30 cellular contexts compared by ENCODE assay signal in the genomic region with DNA sequence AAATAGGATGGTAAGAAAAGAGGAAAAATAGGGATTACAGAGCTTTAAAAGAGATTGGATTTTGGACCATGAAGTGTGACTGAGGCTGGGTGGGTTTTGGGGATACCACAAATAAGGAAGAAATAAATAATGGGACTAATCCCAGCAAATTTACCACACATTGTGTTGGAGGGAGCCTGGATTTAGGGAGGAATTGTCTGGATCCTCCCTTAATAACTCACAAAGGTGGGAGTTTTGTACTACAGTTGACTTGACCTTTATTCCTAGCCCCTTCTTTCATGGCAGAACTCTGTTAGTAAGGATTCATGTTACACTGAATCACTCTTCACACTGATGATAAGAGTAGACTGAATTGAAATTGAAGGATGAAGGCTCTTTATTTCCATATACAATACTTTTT.
"Had no signal": no experiment of that assay in that cellular context is flagged by ENCODE, and none has a peak within 500 bp of the region (broad histone marks: within the 10 kb centered on the region; RNA-seq: fewer than 3 reads in every experiment).

No MANE protein-coding gene starts in this region.

- H3K4me1 Mint-ChIP-seq: activated CD4-positive, alpha-beta T cell treated with anti-CD3 and anti-CD28 coated beads for 36 hours; activated CD4-positive, alpha-beta T cell treated with anti-CD3 and anti-CD28 coated beads, Interleukin-2, amount 10 ng/mL, durations not matched to agents 24 days and 14 days; activated naive CD4-positive, alpha-beta T cell treated with anti-CD3 and anti-CD28 coated beads, Interleukin-2, amount 50 U/mL, for 24 hours; activated naive CD8-positive, alpha-beta T cell treated with anti-CD3 and anti-CD28 coated beads for 36 hours; activated naive CD8-positive, alpha-beta T cell treated with anti-CD3 and anti-CD28 coated beads, Interleukin-2, amount 50 U/mL, for 24 hours; brain had no signal

- H3K4me3 ChIP-seq: adrenal gland, ascending aorta, breast epithelium, cardiac muscle cell, colonic mucosa, esophagus squamous epithelium, gastroesophageal sphincter, heart right ventricle had no signal

- H3K36me3 Mint-ChIP-seq: activated CD4-positive, alpha-beta memory T cell treated with anti-CD3 and anti-CD28 coated beads for 36 hours; activated naive CD4-positive, alpha-beta T cell treated with anti-CD3 and anti-CD28 coated beads, Interleukin-2, amount 50 U/mL, for 24 hours; activated naive CD8-positive, alpha-beta T cell treated with anti-CD3 and anti-CD28 coated beads for 36 hours; brain had no signal

- DNase-seq: activated CD4-positive, alpha-beta memory T cell treated with anti-CD3 and anti-CD28 coated beads for 36 hours; activated CD4-positive, alpha-beta T cell treated with anti-CD3 and anti-CD28 coated beads for 36 hours; activated CD4-positive, alpha-beta T cell treated with anti-CD3 and anti-CD28 coated beads, Interleukin-2, amount 10 ng/mL, durations not matched to agents 24 days and 14 days; activated CD4-positive, CD25-positive, alpha-beta regulatory T cell; activated CD4-positive, CD25-positive, alpha-beta regulatory T cell treated with anti-CD3 and anti-CD28 coated beads, Interleukin-2, amount 50 U/mL, for 72 hours; activated CD8-positive, alpha-beta memory T cell treated with anti-CD3 and anti-CD28 coated beads, Interleukin-2, amount 50 U/mL, for 48 hours; activated effector memory CD4-positive, alpha-beta T cell treated with Interleukin-2 at 50 U/mL for 16 hours; activated gamma-delta T cell treated with Interleukin-2 at 50 U/mL for 16 hours; activated naive CD4-positive, alpha-beta T cell treated with anti-CD3 and anti-CD28 coated beads for 36 hours; activated naive CD8-positive, alpha-beta T cell treated with anti-CD3 and anti-CD28 coated beads for 36 hours; activated naive CD8-positive, alpha-beta T cell treated with anti-CD3 and anti-CD28 coated beads, Interleukin-2, amount 50 U/mL, for 24 hours; activated T-cell treated with anti-CD3 and anti-CD28 coated beads for 4 hours; activated T-cell treated with anti-CD3 and anti-CD28 coated beads, Interleukin-2, amount 50 U/mL, for 24 hours; activated T-cell treated with anti-CD3 and anti-CD28 coated beads, Interleukin-2, amount 50 U/mL, for 72 hours; adrenal gland; central memory CD4-positive, alpha-beta T cell; cerebellar nuclear complex; colonic mucosa; effector CD8-positive, alpha-beta T cell; esophagus squamous epithelium; foreskin melanocyte; heart right ventricle; T-helper 2 cell had no signal

- H3K4me1 ChIP-seq: adrenal gland, ascending aorta, breast epithelium, colonic mucosa, esophagus squamous epithelium, gastroesophageal sphincter, heart right ventricle had no signal

- H3K9me3 ChIP-seq: adrenal gland, ascending aorta, breast epithelium, colonic mucosa, esophagus squamous epithelium, gastroesophageal sphincter had no signal

- H3K36me3 ChIP-seq: adrenal gland, ascending aorta, breast epithelium, cardiac muscle cell, colonic mucosa, esophagus squamous epithelium, gastroesophageal sphincter, heart right ventricle had no signal

- H3K27me3 Mint-ChIP-seq: activated CD4-positive, alpha-beta memory T cell treated with anti-CD3 and anti-CD28 coated beads for 36 hours; activated CD4-positive, alpha-beta T cell treated with anti-CD3 and anti-CD28 coated beads for 36 hours; activated CD4-positive, alpha-beta T cell treated with anti-CD3 and anti-CD28 coated beads, Interleukin-2, amount 10 ng/mL, durations not matched to agents 24 days and 14 days; activated naive CD4-positive, alpha-beta T cell treated with anti-CD3 and anti-CD28 coated beads, Interleukin-2, amount 50 U/mL, for 24 hours; activated naive CD8-positive, alpha-beta T cell treated with anti-CD3 and anti-CD28 coated beads for 36 hours; activated naive CD8-positive, alpha-beta T cell treated with anti-CD3 and anti-CD28 coated beads, Interleukin-2, amount 50 U/mL, for 24 hours; activated T-cell treated with anti-CD3 and anti-CD28 coated beads, Interleukin-2, amount 50 U/mL, for 24 hours; brain had no signal

- H3K27ac ChIP-seq: adrenal gland, ascending aorta, breast epithelium, cardiac muscle cell, colonic mucosa, epithelial cell of prostate, esophagus squamous epithelium, gastroesophageal sphincter, heart right ventricle had no signal

- H3K4me3 Mint-ChIP-seq: activated CD4-positive, alpha-beta memory T cell treated with anti-CD3 and anti-CD28 coated beads for 36 hours; activated CD4-positive, alpha-beta T cell treated with anti-CD3 and anti-CD28 coated beads for 36 hours; activated CD4-positive, alpha-beta T cell treated with anti-CD3 and anti-CD28 coated beads, Interleukin-2, amount 10 ng/mL, durations not matched to agents 24 days and 14 days; activated naive CD4-positive, alpha-beta T cell treated with anti-CD3 and anti-CD28 coated beads for 36 hours; activated naive CD4-positive, alpha-beta T cell treated with anti-CD3 and anti-CD28 coated beads, Interleukin-2, amount 50 U/mL, for 24 hours; activated naive CD8-positive, alpha-beta T cell treated with anti-CD3 and anti-CD28 coated beads for 36 hours; activated naive CD8-positive, alpha-beta T cell treated with anti-CD3 and anti-CD28 coated beads, Interleukin-2, amount 50 U/mL, for 24 hours; activated T-cell treated with anti-CD3 and anti-CD28 coated beads, Interleukin-2, amount 50 U/mL, for 24 hours; activated T-cell treated with anti-CD3 and anti-CD28 coated beads, Interleukin-2, amount 50 U/mL, for 72 hours; brain had no signal

- H3K27ac Mint-ChIP-seq: activated CD4-positive, alpha-beta memory T cell treated with anti-CD3 and anti-CD28 coated beads for 36 hours; activated CD4-positive, alpha-beta T cell treated with anti-CD3 and anti-CD28 coated beads for 36 hours; activated CD4-positive, alpha-beta T cell treated with anti-CD3 and anti-CD28 coated beads, Interleukin-2, amount 10 ng/mL, durations not matched to agents 24 days and 14 days; activated naive CD4-positive, alpha-beta T cell treated with anti-CD3 and anti-CD28 coated beads for 36 hours; activated naive CD4-positive, alpha-beta T cell treated with anti-CD3 and anti-CD28 coated beads, Interleukin-2, amount 50 U/mL, for 24 hours; activated naive CD8-positive, alpha-beta T cell treated with anti-CD3 and anti-CD28 coated beads for 36 hours; activated naive CD8-positive, alpha-beta T cell treated with anti-CD3 and anti-CD28 coated beads, Interleukin-2, amount 50 U/mL, for 24 hours; activated T-cell treated with anti-CD3 and anti-CD28 coated beads, Interleukin-2, amount 50 U/mL, for 24 hours; activated T-cell treated with anti-CD3 and anti-CD28 coated beads, Interleukin-2, amount 50 U/mL, for 72 hours; brain had no signal
